ENCODE assay signal across 8 cellular contexts in the genomic region with DNA sequence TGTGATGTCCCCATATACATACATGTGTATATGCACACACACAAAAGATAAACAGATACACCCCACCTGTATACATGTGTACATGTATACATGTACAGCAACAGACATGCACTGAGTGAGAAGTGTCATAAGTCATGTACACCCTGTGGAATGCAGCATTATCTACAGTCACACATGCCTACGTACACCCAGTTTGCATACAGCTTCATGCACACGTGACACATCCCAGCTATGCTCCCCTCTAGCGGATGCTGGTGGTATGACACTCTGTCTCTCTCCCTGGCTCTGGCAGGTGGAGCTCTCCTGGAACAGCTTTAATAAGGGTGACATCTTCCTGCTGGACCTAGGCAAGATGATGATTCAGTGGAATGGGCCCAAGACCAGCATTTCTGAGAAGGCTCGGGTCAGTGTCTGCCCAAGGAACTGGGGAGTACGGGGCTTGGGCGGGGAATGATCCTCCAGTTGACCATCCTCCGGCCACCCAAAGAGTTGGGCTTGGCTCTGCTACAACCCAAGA. TPM values are rescaled to one million over a fixed set of nuclear protein-coding genes. Genes with fewer than 3 reads are reported as not detected.
DNase-seq lines count a peak whose midpoint lies in the region; ATAC-seq and TF ChIP-seq lines count a peak whose summit lies in the region.

No MANE protein-coding gene starts in this region.

- H2AFZ ChIP-seq in DND-41 (ENCODE audit: low read depth, low read length) = no peak overlapping the region

- no peak for TF ChIP-seq EP300 in ovary (IDR thresholded peaks at IDR 0.05)
- TF ChIP-seq EP300 in transverse colon (IDR thresholded peaks at IDR 0.05; ENCODE audit: low read depth) = no peak

- 46 to 48% (median 47%) methylated on average over 7 of the region's 7 CpGs for WGBS in ovary, 3 donors
- WGBS in transverse colon (ENCODE audit: low coverage in 1 of 2), 2 donors = 6 to 47% methylated on average over 2 to 7 of the region's 7 CpGs

- H3K27ac ChIP-seq in DND-41 (ENCODE audit: low read length) = no peak overlapping the region
- peak overlapping the region; percentile 74 for H3K27ac ChIP-seq in RWPE1
- no peak overlapping the region for H3K27ac ChIP-seq in ovary
- H3K27ac ChIP-seq in transverse colon = peak overlapping the region; percentile 81 to 93 (median 89)

- peaks cover 62% of the 10 kb centered on the region for H3K36me3 ChIP-seq in DND-41 (ENCODE audit: insufficient read depth, low read length)
- H3K36me3 ChIP-seq in ovary = no peaks in the 10 kb centered on the region
- H3K36me3 ChIP-seq in transverse colon = peaks cover 0 to 5% (median 0%) of the 10 kb centered on the region in 4 donors

- no peak for TF ChIP-seq POLR2A in ovary (IDR thresholded peaks at IDR 0.05)
- TF ChIP-seq POLR2A in transverse colon (IDR thresholded peaks at IDR 0.05) = no peak

- no peak overlapping the region for H3K9ac ChIP-seq in DND-41 (ENCODE audit: low read depth, low read length)

- H3K79me2 ChIP-seq in DND-41 (ENCODE audit: insufficient read depth, low read length) = peaks cover 18% of the 10 kb centered on the region

- POLR2A ChIA-PET in RWPE1 (lab: Yijun Ruan, JAX; ENCODE audit: low non-redundant PET) = no interaction called here

- in situ Hi-C loops in transverse colon (cut with MboI; ENCODE audit: low pct_ligation_motif_present in 1 of 4, low pct_unique_long_range_greater_than_20kb in 1 of 4, low sequenced_read_pairs in 3 of 4) = no loop called here

- H3K4me3 ChIP-seq in DND-41 (ENCODE audit: low read depth in 1 of 2, low read length in 2 of 2) (no peak overlapping the region), fibroblast of villous mesenchyme (ENCODE audit: low read depth, low read length) (no peak overlapping the region), ovary (no peak overlapping the region), transverse colon (no peak overlapping the region)

- H3K9me3 ChIP-seq in DND-41 (ENCODE audit: insufficient read depth, low read length, severe bottlenecking) = no peaks in the 10 kb centered on the region
- no peaks in the 10 kb centered on the region for H3K9me3 ChIP-seq in ovary
- H3K9me3 ChIP-seq in transverse colon = no peaks in the 10 kb centered on the region

- H3K27me3 ChIP-seq in DND-41 (ENCODE audit: insufficient read depth, low read length, poor library complexity) (no peaks in the 10 kb centered on the region), ovary (no peaks in the 10 kb centered on the region), transverse colon (no peaks in the 10 kb centered on the region)

- peak; percentile 85 for DNase-seq in DND-41
- DNase-seq in HUDEP-2 (lab: John Stamatoyannopoulos, UW; ENCODE audit: unreplicated experiment in 76 of 76) = peak in 71 of 76 experiments; percentile 12 to 83 (median 61)
- peak; percentile 62 for DNase-seq in RWPE1 (ENCODE audit: low spot score)
- DNase-seq in activated T-helper 1 cell treated with Interleukin-2 at 50 U/mL for 16 hours (ENCODE audit: low read depth) = peak; percentile 69
- peak; percentile 69 for DNase-seq in fibroblast of villous mesenchyme (ENCODE audit: low read depth)
- peak; percentile 63 to 79 (median 77) for DNase-seq in ovary
- peak; percentile 91 for DNase-seq in transverse colon

- H4K20me1 ChIP-seq in DND-41 (ENCODE audit: insufficient read depth, low read length) = 0 out of 2 replicates have a peak, but pooled peaks cover 5% of the 10 kb centered on the region

- intact Hi-C loops in ovary (cut with DNase I) (no loop called here), transverse colon (cut with DNase I; ENCODE audit: low total_unique reads) (no loop called here)

- TF ChIP-seq CTCF in DND-41 (IDR thresholded peaks at IDR 0.05; ENCODE audit: borderline replicate concordance, extremely low read depth, low read length, poor library complexity, severe bottlenecking) = peak; percentile 97
- peak; percentile 88 for TF ChIP-seq CTCF in RWPE1 (conservative IDR thresholded peaks at IDR 0.05; ENCODE audit: low read depth)
- TF ChIP-seq CTCF in fibroblast of villous mesenchyme (IDR thresholded peaks at IDR 0.05; ENCODE audit: insufficient read depth, low read depth, low read length) = peak; percentile 98
- TF ChIP-seq CTCF in ovary (IDR thresholded peaks at IDR 0.05) = peak; percentile 60 to 86 (median 83)
- peak; percentile 89 to 99 (median 93) for TF ChIP-seq CTCF in transverse colon (IDR thresholded peaks at IDR 0.05)

- CTCF ChIA-PET in RWPE1 (lab: Yijun Ruan, JAX) = interaction anchor here (0.5 to 1.1 kb wide), 4 partner anchors 15 to 726 kb away, joined by 3 to 7 read pairs (median 3); no protein-coding TSS in a partner anchor

- H3K4me1 ChIP-seq in DND-41 (ENCODE audit: insufficient read depth, low read length) (peaks cover 30% of the 10 kb centered on the region), ovary (ENCODE audit: insufficient read depth) (peaks cover 8% of the 10 kb centered on the region), transverse colon (peaks cover 23 to 51% (median 49%) of the 10 kb centered on the region in 4 donors)

- ATAC-seq in DND-41 (ENCODE audit: insufficient read depth, low read depth) = peak; percentile 61
- ATAC-seq in GM21526 (IDR thresholded peaks at IDR 0.05; ENCODE audit: low FRiP score, unreplicated experiment) = peak; percentile 60

- H3K4me2 ChIP-seq in DND-41 (ENCODE audit: insufficient read depth, low read length) = no peak overlapping the region

RNA-seq across cellular contexts. Expression of a gene that starts 6.3 kb away (rescaled TPM):
- 4.3 and 5.5 TPM in 2 replicates for total RNA-seq in fibroblast of villous mesenchyme
- total RNA-seq in ovary = 10 to 100 TPM in 2 of 7 donors, 1 to 10 TPM in 5; 5.2 to 13.2 (median 8.8) TPM
- polyA plus RNA-seq in ovary = 10 to 100 TPM in 1 of 2 donors, 1 to 10 TPM in 1; 4.8 to 12.3 TPM
- total RNA-seq in transverse colon = 100 to 1,000 TPM; 112 to 214 (median 172) TPM

RNA-seq across cellular contexts. Expression of a gene that starts 32.6 kb away (rescaled TPM):
- total RNA-seq in fibroblast of villous mesenchyme = 15.1 and 15.5 TPM in 2 replicates
- 10 to 100 TPM; 12.3 to 62.3 (median 27.0) TPM for total RNA-seq in ovary
- 10 to 100 TPM; 21.2 to 30.0 TPM for polyA plus RNA-seq in ovary
- 100 to 1,000 TPM in 2 of 4 donors, 10 to 100 TPM in 2; 21.1 to 126 (median 91.4) TPM for total RNA-seq in transverse colon

RNA-seq across cellular contexts. Expression of a gene that starts 42.2 kb away (rescaled TPM):
- total RNA-seq in fibroblast of villous mesenchyme = under 0.01 TPM in 1 of 2 replicates, not detected in the other
- 10 to 100 TPM in 1 of 7 donors, 1 to 10 TPM in 5, under 1 TPM in 1; 0.99 to 23.8 (median 3.7) TPM for total RNA-seq in ovary
- 1 to 10 TPM in 1 of 2 donors, under 1 TPM in 1; 0.93 to 1.5 TPM for polyA plus RNA-seq in ovary
- 1 to 10 TPM in 2 of 4 donors, under 1 TPM in 2; 0.20 to 4.1 (median 1.4) TPM for total RNA-seq in transverse colon

Comparison
In these comparisons a context has a peak if more than half of its experiments do, and no peak if none do; other contexts are left out.
1. H3K27ac ChIP-seq: peak in RWPE1 (single experiment) and transverse colon (4 of 4); none in DND-41 (single experiment) and ovary (0 of 2).
2. RNA of a gene that starts 6.3 kb away (total RNA-seq): 112 to 214 TPM in transverse colon; 5.2 to 13.2 TPM in ovary and 4.3 to 5.5 TPM in fibroblast of villous mesenchyme; every median in the first group is over 4 times any median in the second.
3. Peak in every context shown above with its lines, with median percentiles within 50 percentile points of each other: DNase-seq and CTCF ChIP-seq.